Comparison of ENCODE assay signal across 8 cellular contexts in genomic region chr1:27960762-27961645, GRCh38. TPM values are rescaled to one million over a fixed set of nuclear protein-coding genes. Genes with fewer than 3 reads are reported as not detected.
A peak's percentile ranks its signal among the peaks of the same experiment; 100 is the strongest.
DNase-seq lines count a peak whose midpoint lies in the region; ATAC-seq and TF ChIP-seq lines count a peak whose summit lies in the region.

No MANE protein-coding gene starts in this region.

- H3K36me3 Mint-ChIP-seq in nephron progenitor cell (ENCODE audit: low read depth), result no peaks in the 10 kb centered on the region

- H3K27ac ChIP-seq in ectodermal cell (ENCODE audit: insufficient read depth, low read depth, low read length, poor library complexity, severe bottlenecking), result no peak overlapping the region

- no peak for TF ChIP-seq CTCF in nephron progenitor cell (IDR thresholded peaks at IDR 0.05)

- no peaks in the 10 kb centered on the region for H3K9me3 ChIP-seq in ectodermal cell (ENCODE audit: control insufficient read depth, low read length)

- H3K4me1 ChIP-seq in ectodermal cell (ENCODE audit: control insufficient read depth, insufficient read depth, low read length), result peaks cover 4% of the 10 kb centered on the region

- ATAC-seq in HG03039 (IDR thresholded peaks at IDR 0.05; ENCODE audit: unreplicated experiment), result no peak
- ATAC-seq in GM18868 (IDR thresholded peaks at IDR 0.05; ENCODE audit: unreplicated experiment), result no peak
- ATAC-seq in GM21717 (IDR thresholded peaks at IDR 0.05; ENCODE audit: unreplicated experiment), result no peak

- no peaks in the 10 kb centered on the region for H3K27me3 ChIP-seq in ectodermal cell (ENCODE audit: control insufficient read depth, insufficient read depth, low read length, poor library complexity, severe bottlenecking)

- peak overlapping the region; percentile 62 for H3K4me3 ChIP-seq in ectodermal cell (ENCODE audit: insufficient read depth, low read depth, low read length)

- peak overlapping the region; percentile 61 for H3K27ac Mint-ChIP-seq in nephron progenitor cell

- peaks cover 3% of the 10 kb centered on the region for H3K27me3 Mint-ChIP-seq in nephron progenitor cell (ENCODE audit: low read depth, poor library complexity)

- WGBS in ectodermal cell, 2 experiments, result 86 to 87% methylated on average over 13 of the region's 13 CpGs

- H3K4me1 Mint-ChIP-seq in nephron progenitor cell, result peaks cover 35% of the 10 kb centered on the region

- no peaks in the 10 kb centered on the region for H3K36me3 ChIP-seq in ectodermal cell (ENCODE audit: control insufficient read depth, insufficient read depth, low read length)

- no peaks in the 10 kb centered on the region for H3K9me3 Mint-ChIP-seq in nephron progenitor cell

- DNase-seq in AG20443 (ENCODE audit: low spot score) (peak; percentile 58), M059J (ENCODE audit: low read depth) (peak; percentile 69), nephron progenitor cell (no peak), NCI-H1694 (lab: John Stamatoyannopoulos, UW) (no peak)

- H3K4me3 Mint-ChIP-seq in nephron progenitor cell, result peak overlapping the region; percentile 75

RNA-seq across cellular contexts. Expression of gene XKR8, which starts 1.2 kb away (rescaled TPM):
- 1.7 and 3.4 TPM in 2 replicates for total RNA-seq in M059J (2014; rRNA removed; shearing (Covaris generic))
- 18.3 TPM for polyA plus RNA-seq in ectodermal cell (2013, experiment 1 of 4)
- polyA plus RNA-seq in ectodermal cell (2013, experiment 2 of 4), result 18.1 TPM
- 16.5 TPM for polyA plus RNA-seq in ectodermal cell (2013, experiment 3 of 4)
- 16.3 TPM for polyA plus RNA-seq in ectodermal cell (2013, experiment 4 of 4)

RNA-seq across cellular contexts. Expression of gene SMPDL3B, which starts 26.2 kb away (rescaled TPM):
- 0.10 and 1.1 TPM in 2 replicates for total RNA-seq in M059J (2014; rRNA removed; shearing (Covaris generic))
- 5.9 TPM for polyA plus RNA-seq in ectodermal cell (2013, experiment 1 of 4)
- 5.3 TPM for polyA plus RNA-seq in ectodermal cell (2013, experiment 2 of 4)
- 5.8 TPM for polyA plus RNA-seq in ectodermal cell (2013, experiment 3 of 4)
- 4.2 TPM for polyA plus RNA-seq in ectodermal cell (2013, experiment 4 of 4)

RNA-seq across cellular contexts. Expression of gene RPA2, which starts 46.6 kb away (rescaled TPM):
- total RNA-seq in M059J (2014; rRNA removed; shearing (Covaris generic)), result 110 and 111 TPM in 2 replicates
- 96.7 TPM for polyA plus RNA-seq in ectodermal cell (2013, experiment 1 of 4)
- polyA plus RNA-seq in ectodermal cell (2013, experiment 2 of 4), result 109 TPM
- 87.3 TPM for polyA plus RNA-seq in ectodermal cell (2013, experiment 3 of 4)
- polyA plus RNA-seq in ectodermal cell (2013, experiment 4 of 4), result 93.9 TPM

Comparison
In these comparisons a context has a peak if more than half of its experiments do, and no peak if none do; other contexts are left out.
1. DNase-seq: peak in AG20443 (single experiment) and M059J (single experiment); none in nephron progenitor cell (single experiment) and NCI-H1694 (single experiment).